Comparison of ENCODE assay signal across 1 cellular context in the genomic region with DNA sequence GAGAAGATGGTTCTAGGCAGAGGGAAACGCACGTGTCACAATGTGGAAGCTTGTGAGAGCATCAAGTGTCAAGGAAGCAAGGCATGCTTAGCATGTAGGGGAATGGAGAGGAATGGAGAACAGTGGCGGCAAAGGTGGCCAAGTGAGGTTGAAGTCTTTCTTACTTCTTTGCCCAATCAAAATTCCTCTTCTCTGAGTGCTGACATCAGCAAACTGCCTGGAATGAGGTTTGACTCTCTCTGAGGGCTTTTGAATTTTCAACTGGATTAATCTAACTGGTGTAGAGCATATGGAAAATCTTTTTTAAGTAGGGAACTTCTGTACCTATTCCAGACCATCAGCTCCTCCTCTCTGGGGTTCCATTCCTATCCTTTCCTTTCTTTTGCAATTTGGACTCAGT.
TF ChIP-seq lines count a peak whose summit lies in the region.

No MANE protein-coding gene starts in this region.

TF ChIP-seq in HepG2, 621 proteins besides CTCF, POLR2A, EP300 and RAD21 (continued from another document):
- TF ChIP-seq, protein P1, sequence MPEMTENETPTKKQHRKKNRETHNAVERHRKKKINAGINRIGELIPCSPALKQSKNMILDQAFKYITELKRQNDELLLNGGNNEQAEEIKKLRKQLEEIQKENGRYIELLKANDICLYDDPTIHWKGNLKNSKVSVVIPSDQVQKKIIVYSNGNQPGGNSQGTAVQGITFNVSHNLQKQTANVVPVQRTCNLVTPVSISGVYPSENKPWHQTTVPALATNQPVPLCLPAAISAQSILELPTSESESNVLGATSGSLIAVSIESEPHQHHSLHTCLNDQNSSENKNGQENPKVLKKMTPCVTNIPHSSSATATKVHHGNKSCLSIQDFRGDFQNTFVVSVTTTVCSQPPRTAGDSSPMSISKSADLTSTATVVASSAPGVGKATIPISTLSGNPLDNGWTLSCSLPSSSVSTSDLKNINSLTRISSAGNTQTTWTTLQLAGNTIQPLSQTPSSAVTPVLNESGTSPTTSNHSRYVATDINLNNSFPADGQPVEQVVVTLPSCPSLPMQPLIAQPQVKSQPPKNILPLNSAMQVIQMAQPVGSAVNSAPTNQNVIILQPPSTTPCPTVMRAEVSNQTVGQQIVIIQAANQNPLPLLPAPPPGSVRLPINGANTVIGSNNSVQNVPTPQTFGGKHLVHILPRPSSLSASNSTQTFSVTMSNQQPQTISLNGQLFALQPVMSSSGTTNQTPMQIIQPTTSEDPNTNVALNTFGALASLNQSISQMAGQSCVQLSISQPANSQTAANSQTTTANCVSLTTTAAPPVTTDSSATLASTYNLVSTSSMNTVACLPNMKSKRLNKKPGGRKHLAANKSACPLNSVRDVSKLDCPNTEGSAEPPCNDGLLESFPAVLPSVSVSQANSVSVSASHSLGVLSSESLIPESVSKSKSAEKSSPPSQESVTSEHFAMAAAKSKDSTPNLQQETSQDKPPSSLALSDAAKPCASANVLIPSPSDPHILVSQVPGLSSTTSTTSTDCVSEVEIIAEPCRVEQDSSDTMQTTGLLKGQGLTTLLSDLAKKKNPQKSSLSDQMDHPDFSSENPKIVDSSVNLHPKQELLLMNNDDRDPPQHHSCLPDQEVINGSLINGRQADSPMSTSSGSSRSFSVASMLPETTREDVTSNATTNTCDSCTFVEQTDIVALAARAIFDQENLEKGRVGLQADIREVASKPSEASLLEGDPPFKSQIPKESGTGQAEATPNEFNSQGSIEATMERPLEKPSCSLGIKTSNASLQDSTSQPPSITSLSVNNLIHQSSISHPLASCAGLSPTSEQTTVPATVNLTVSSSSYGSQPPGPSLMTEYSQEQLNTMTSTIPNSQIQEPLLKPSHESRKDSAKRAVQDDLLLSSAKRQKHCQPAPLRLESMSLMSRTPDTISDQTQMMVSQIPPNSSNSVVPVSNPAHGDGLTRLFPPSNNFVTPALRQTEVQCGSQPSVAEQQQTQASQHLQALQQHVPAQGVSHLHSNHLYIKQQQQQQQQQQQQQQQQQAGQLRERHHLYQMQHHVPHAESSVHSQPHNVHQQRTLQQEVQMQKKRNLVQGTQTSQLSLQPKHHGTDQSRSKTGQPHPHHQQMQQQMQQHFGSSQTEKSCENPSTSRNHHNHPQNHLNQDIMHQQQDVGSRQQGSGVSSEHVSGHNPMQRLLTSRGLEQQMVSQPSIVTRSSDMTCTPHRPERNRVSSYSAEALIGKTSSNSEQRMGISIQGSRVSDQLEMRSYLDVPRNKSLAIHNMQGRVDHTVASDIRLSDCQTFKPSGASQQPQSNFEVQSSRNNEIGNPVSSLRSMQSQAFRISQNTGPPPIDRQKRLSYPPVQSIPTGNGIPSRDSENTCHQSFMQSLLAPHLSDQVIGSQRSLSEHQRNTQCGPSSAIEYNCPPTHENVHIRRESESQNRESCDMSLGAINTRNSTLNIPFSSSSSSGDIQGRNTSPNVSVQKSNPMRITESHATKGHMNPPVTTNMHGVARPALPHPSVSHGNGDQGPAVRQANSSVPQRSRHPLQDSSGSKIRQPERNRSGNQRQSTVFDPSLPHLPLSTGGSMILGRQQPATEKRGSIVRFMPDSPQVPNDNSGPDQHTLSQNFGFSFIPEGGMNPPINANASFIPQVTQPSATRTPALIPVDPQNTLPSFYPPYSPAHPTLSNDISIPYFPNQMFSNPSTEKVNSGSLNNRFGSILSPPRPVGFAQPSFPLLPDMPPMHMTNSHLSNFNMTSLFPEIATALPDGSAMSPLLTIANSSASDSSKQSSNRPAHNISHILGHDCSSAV (CRISPR knock-in tag; IDR thresholded peaks at IDR 0.05; ENCODE audit: borderline replicate concordance), result no peak
- TF ChIP-seq, protein P2, sequence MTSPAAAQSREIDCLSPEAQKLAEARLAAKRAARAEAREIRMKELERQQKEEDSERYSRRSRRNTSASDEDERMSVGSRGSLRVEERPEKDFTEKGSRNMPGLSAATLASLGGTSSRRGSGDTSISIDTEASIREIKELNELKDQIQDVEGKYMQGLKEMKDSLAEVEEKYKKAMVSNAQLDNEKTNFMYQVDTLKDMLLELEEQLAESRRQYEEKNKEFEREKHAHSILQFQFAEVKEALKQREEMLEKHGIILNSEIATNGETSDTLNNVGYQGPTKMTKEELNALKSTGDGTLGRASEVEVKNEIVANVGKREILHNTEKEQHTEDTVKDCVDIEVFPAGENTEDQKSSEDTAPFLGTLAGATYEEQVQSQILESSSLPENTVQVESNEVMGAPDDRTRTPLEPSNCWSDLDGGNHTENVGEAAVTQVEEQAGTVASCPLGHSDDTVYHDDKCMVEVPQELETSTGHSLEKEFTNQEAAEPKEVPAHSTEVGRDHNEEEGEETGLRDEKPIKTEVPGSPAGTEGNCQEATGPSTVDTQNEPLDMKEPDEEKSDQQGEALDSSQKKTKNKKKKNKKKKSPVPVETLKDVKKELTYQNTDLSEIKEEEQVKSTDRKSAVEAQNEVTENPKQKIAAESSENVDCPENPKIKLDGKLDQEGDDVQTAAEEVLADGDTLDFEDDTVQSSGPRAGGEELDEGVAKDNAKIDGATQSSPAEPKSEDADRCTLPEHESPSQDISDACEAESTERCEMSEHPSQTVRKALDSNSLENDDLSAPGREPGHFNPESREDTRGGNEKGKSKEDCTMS (CRISPR knock-in tag; conservative IDR thresholded peaks at IDR 0.05), result no peak
